ENCODE assay signal across 8 cellular contexts in the genomic region with DNA sequence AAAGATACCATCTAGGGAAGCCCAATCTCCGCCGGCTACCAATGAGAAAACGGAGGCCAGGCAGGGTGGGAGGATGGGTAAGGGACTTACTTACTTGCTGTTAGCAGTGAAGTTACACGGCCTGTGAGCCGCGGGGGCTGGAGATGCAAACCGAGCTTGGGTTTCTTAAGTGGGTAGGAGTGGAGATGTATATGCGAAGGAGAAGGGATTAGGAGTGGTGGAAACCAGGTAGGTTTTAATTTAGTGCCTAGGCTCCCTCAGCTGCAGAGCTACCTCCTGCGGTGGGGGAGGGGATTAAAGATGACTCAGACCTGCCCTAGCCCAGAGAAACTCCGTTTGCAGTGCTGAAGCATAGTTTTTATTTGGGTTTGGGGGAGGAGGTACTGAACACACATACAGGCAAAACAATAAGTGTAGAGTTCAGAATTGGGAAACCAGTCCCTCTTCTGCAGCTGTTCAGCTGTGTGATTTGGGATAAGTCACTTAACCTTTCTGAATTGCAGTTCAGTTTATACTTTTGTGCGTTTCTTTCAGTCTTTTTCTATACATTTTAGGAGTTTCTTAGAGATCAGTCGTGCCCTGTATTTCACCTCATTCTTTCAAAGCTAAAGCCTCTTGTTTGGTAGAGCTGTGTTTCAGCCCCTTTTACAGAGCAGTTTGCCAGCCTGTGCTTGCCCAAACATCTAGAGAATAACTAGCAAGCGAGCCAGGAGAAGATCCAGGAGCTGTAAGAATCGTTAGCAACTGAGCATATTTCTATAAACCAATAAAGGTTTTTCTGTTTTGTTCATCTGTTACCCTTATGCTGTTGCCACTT. TPM values are rescaled to one million over a fixed set of nuclear protein-coding genes. Genes with fewer than 3 reads are reported as not detected.
DNase-seq lines count a peak whose midpoint lies in the region; TF ChIP-seq lines count a peak whose summit lies in the region.

No MANE protein-coding gene starts in this region.

- peak overlapping the region; percentile 88 for H3K4me3 Mint-ChIP-seq in activated T-cell treated with anti-CD3 and anti-CD28 coated beads, Interleukin-2, amount 50 U/mL, for 24 hours

- peak overlapping the region; percentile 98 for H3K27ac Mint-ChIP-seq in activated T-cell treated with anti-CD3 and anti-CD28 coated beads, Interleukin-2, amount 50 U/mL, for 24 hours

- H3K9me3 ChIP-seq in neutrophil (no peaks in the 10 kb centered on the region), thyroid gland (no peaks in the 10 kb centered on the region)

- H3K27me3 ChIP-seq in neutrophil (no peaks in the 10 kb centered on the region), thyroid gland (no peaks in the 10 kb centered on the region)

- no peaks in the 10 kb centered on the region for H3K36me3 ChIP-seq in neutrophil
- no peaks in the 10 kb centered on the region for H3K36me3 ChIP-seq in thyroid gland

- 23 to 25% methylated on average over 14 of the region's 14 CpGs for WGBS in thyroid gland, 2 donors

- intact Hi-C loops in thyroid gland (cut with DNase I), result loop anchor here (5.0 kb wide), 1 partner anchor 135 kb away; no protein-coding TSS in a partner anchor

- DNase-seq in NCI-H1694 treated with DMSO at 0.1 percent for 48 hours (lab: John Stamatoyannopoulos, UW) (peak; percentile 28), NCI-H1694 (lab: John Stamatoyannopoulos, UW) (no peak), NOMO-1 treated with dmso at 0.1 percent for 144 hours (lab: John Stamatoyannopoulos, UW; ENCODE audit: unreplicated experiment) (peak; percentile 51), fibroblast of mammary gland (ENCODE audit: low read depth) (peak; percentile 74), thyroid gland (peak; percentile 46 to 50), hippocampal formation (lab: John Stamatoyannopoulos, UW) (no peak)
- DNase-seq in activated T-cell treated with anti-CD3 and anti-CD28 coated beads, Interleukin-2, amount 50 U/mL, for 24 hours, result peak; percentile 79

- TF ChIP-seq POLR2A in thyroid gland (IDR thresholded peaks at IDR 0.05), result no peak

- H3K4me3 ChIP-seq in fibroblast of mammary gland (ENCODE audit: control insufficient read depth, low read depth, low read length), result peak overlapping the region; percentile 95
- peak overlapping the region; percentile 59 to 60 for H3K4me3 ChIP-seq in neutrophil (ENCODE audit: low read depth in 1 of 2, low read length in 1 of 2)
- H3K4me3 ChIP-seq in thyroid gland (replicated peaks in 1 of 3), result peak overlapping the region in 2 of 3 donors; percentile 23

- peaks cover 60% of the 10 kb centered on the region for H3K4me1 Mint-ChIP-seq in activated T-cell treated with anti-CD3 and anti-CD28 coated beads, Interleukin-2, amount 50 U/mL, for 24 hours (ENCODE audit: low read depth)

- TF ChIP-seq CTCF in fibroblast of mammary gland (conservative IDR thresholded peaks at IDR 0.05; ENCODE audit: control insufficient read depth, insufficient read depth, low read depth, low read length) (no peak), neutrophil (IDR thresholded peaks at IDR 0.05) (no peak), thyroid gland (IDR thresholded peaks at IDR 0.05) (no peak)

- H3K27me3 Mint-ChIP-seq in activated T-cell treated with anti-CD3 and anti-CD28 coated beads, Interleukin-2, amount 50 U/mL, for 24 hours, result no peaks in the 10 kb centered on the region

- peaks cover 18% of the 10 kb centered on the region for H3K36me3 Mint-ChIP-seq in activated T-cell treated with anti-CD3 and anti-CD28 coated beads, Interleukin-2, amount 50 U/mL, for 24 hours (ENCODE audit: low read depth)

- H3K4me1 ChIP-seq in neutrophil (ENCODE audit: control insufficient read depth in 1 of 2, insufficient read depth in 1 of 2, low read depth in 1 of 2, low read length in 1 of 2) (peaks cover 56 to 58% of the 10 kb centered on the region in 2 experiments), thyroid gland (peaks cover 33 to 44% of the 10 kb centered on the region in 2 donors)

- no peaks in the 10 kb centered on the region for H3K9me3 Mint-ChIP-seq in activated T-cell treated with anti-CD3 and anti-CD28 coated beads, Interleukin-2, amount 50 U/mL, for 24 hours

- H3K27ac ChIP-seq in neutrophil (peak overlapping the region; percentile 80), thyroid gland (peak overlapping the region; percentile 32 to 72 (median 65))

RNA-seq across cellular contexts. Expression of a gene that starts 0.6 kb away (rescaled TPM):
- 100 to 1,000 TPM in 2 of 4 donors, 10 to 100 TPM in 2; 46.1 to 202 (median 114) TPM for total RNA-seq in thyroid gland

Comparison
In these comparisons a context has a peak if more than half of its experiments do, and no peak if none do; other contexts are left out.
1. DNase-seq: peak in NCI-H1694 treated with DMSO at 0.1 percent for 48 hours (single experiment), NOMO-1 treated with dmso at 0.1 percent for 144 hours (single experiment), activated T-cell treated with anti-CD3 and anti-CD28 coated beads, Interleukin-2, amount 50 U/mL, for 24 hours (single experiment), fibroblast of mammary gland (single experiment) and thyroid gland (2 of 2); none in NCI-H1694 (single experiment) and hippocampal formation (0 of 2).
2. H3K4me3 ChIP-seq: peak in every context shown above with its lines; median percentile 95 in fibroblast of mammary gland; 60 in neutrophil; 23 in thyroid gland.